16 cellular contexts compared by ENCODE assay signal in genomic region chr2:219420687-219421086, GRCh38. TPM values are rescaled to one million over a fixed set of nuclear protein-coding genes. Genes with fewer than 3 reads are reported as not detected.
A peak's percentile ranks its signal among the peaks of the same experiment; 100 is the strongest.
DNase-seq lines count a peak whose midpoint lies in the region; ATAC-seq, FAIRE-seq and TF ChIP-seq lines count a peak whose summit lies in the region.
"Had no signal": no experiment of that assay in that cellular context is flagged by ENCODE, and none has a peak within 500 bp of the region (broad histone marks: within the 10 kb centered on the region; RNA-seq: fewer than 3 reads in every experiment).

No MANE protein-coding gene starts in this region.

- intact Hi-C loops in colonic mucosa (cut with DNase I) (no loop called here), esophagus muscularis mucosa (cut with DNase I) (no loop called here), ovary (cut with DNase I) (no loop called here)

- H3K27ac ChIP-seq in colonic mucosa (no peak overlapping the region), esophagus muscularis mucosa (replicated peaks in 1 of 4) (peak overlapping the region; percentile 94 to 99 (median 96)), ovary (no peak overlapping the region), skeletal muscle tissue (ENCODE audit: low read depth, low read length) (peak overlapping the region; percentile 99)
- H3K27ac ChIP-seq: RWPE1 had no signal

- H3K4me1 ChIP-seq in colonic mucosa: no peaks in the 10 kb centered on the region
- H3K4me1 ChIP-seq in esophagus muscularis mucosa: peaks cover 13 to 64% (median 50%) of the 10 kb centered on the region in 4 donors
- peaks cover 5% of the 10 kb centered on the region for H3K4me1 ChIP-seq in ovary (ENCODE audit: insufficient read depth)
- peaks cover 36 to 79% (median 69%) of the 10 kb centered on the region in 3 donors for H3K4me1 ChIP-seq in skeletal muscle tissue (ENCODE audit: control insufficient read depth in 3 of 3, insufficient read depth in 3 of 3, low read length in 3 of 3)
- H3K4me1 ChIP-seq: Caco-2 had no signal

- no peaks in the 10 kb centered on the region for H3K9me3 ChIP-seq in colonic mucosa
- no peaks in the 10 kb centered on the region for H3K9me3 ChIP-seq in esophagus muscularis mucosa
- no peaks in the 10 kb centered on the region for H3K9me3 ChIP-seq in ovary
- H3K9me3 ChIP-seq in skeletal muscle tissue (ENCODE audit: control insufficient read depth in 3 of 3, low read length in 3 of 3): no peaks in the 10 kb centered on the region
- H3K9me3 ChIP-seq: Caco-2 had no signal

- H3K36me3 ChIP-seq in colonic mucosa (no peaks in the 10 kb centered on the region), esophagus muscularis mucosa (peaks cover 19 to 64% (median 61%) of the 10 kb centered on the region in 4 donors), ovary (no peaks in the 10 kb centered on the region), skeletal muscle tissue (ENCODE audit: control insufficient read depth in 3 of 3, insufficient read depth in 3 of 3, low read length in 3 of 3) (peaks cover 40 to 62% (median 55%) of the 10 kb centered on the region in 3 donors)

- FAIRE-seq in HTR-8/SVneo (lab: Jason Lieb, UNC): no peak

- TF ChIP-seq CTCF in colonic mucosa (IDR thresholded peaks at IDR 0.05) (no peak), esophagus muscularis mucosa (IDR thresholded peaks at IDR 0.05) (no peak), ovary (IDR thresholded peaks at IDR 0.05) (no peak)

- peak overlapping the region; percentile 24 for H3K4me3 ChIP-seq in colonic mucosa
- H3K4me3 ChIP-seq in esophagus muscularis mucosa: peak overlapping the region; percentile 71 to 80 (median 77)
- peak overlapping the region; percentile 43 for H3K4me3 ChIP-seq in ovary
- peak overlapping the region; percentile 81 to 93 (median 90) for H3K4me3 ChIP-seq in skeletal muscle tissue (ENCODE audit: low read length in 3 of 3)

- H3K27me3 ChIP-seq in colonic mucosa (peaks cover 15% of the 10 kb centered on the region), esophagus muscularis mucosa (peaks cover 0 to 20% (median 4%) of the 10 kb centered on the region in 4 donors), ovary (no peaks in the 10 kb centered on the region), skeletal muscle tissue (ENCODE audit: control insufficient read depth in 3 of 3, insufficient read depth in 3 of 3, low read length in 3 of 3) (peaks cover 0 to 8% (median 0%) of the 10 kb centered on the region in 3 donors)

- H3K9ac ChIP-seq in colonic mucosa (ENCODE audit: low read depth in 2 of 2, low read length in 2 of 2) (peak overlapping the region in 1 of 2 donors; percentile 16), skeletal muscle tissue (ENCODE audit: low read depth in 1 of 3, low read length in 3 of 3) (peak overlapping the region; percentile 66 to 99 (median 98))

- no peak for TF ChIP-seq POLR2A in esophagus muscularis mucosa (IDR thresholded peaks at IDR 0.05; ENCODE audit: low read depth)
- no peak for TF ChIP-seq POLR2A in ovary (IDR thresholded peaks at IDR 0.05)

- TF ChIP-seq EP300 in esophagus muscularis mucosa (IDR thresholded peaks at IDR 0.05): no peak
- TF ChIP-seq EP300 in ovary (IDR thresholded peaks at IDR 0.05): no peak

- DNase-seq in colonic mucosa: no peak
- no peak for DNase-seq in esophagus muscularis mucosa (ENCODE audit: extremely low spot score)
- DNase-seq in ovary: peak in 1 of 5 donors; percentile 16
- no peak for DNase-seq in GM19238 (ENCODE audit: insufficient read length, low spot score)
- DNase-seq in HTR-8/SVneo (ENCODE audit: insufficient read length, low spot score): no peak
- DNase-seq in NCI-H226: no peak
- DNase-seq: AML-193; Caco-2; H7; NCI-H1436 treated with DMSO at 0.1 percent for 48 hours; NCI-H2081 treated with DMSO at 0.1 percent for 48 hours; NCI-H524 treated with DMSO at 0.1 percent for 48 hours; NK-92 treated with Interleukin-12 subunit alpha and Interleukin-12 subunit beta, amount 100 ng/mL, for 24 hours had no signal

- WGBS in esophagus muscularis mucosa: 62% methylated on average over 8 of the region's 8 CpGs
- WGBS in ovary, 3 donors: 90 to 98% (median 93%) methylated on average over 8 of the region's 8 CpGs

- ATAC-seq in GM21786 (IDR thresholded peaks at IDR 0.05; ENCODE audit: unreplicated experiment): no peak

RNA-seq across cellular contexts. Expression of gene DES, which starts 2.5 kb away (rescaled TPM):
- total RNA-seq in colonic mucosa (100 to 1,000 TPM in 1 of 2 donors, 10 to 100 TPM in 1; 24.0 to 917 TPM), esophagus muscularis mucosa (over 10,000 TPM; 19,781 to 23,770 (median 22,752) TPM), ovary (1,000 to 10,000 TPM in 1 of 7 donors, 100 to 1,000 TPM in 4, 10 to 100 TPM in 2; 86.5 to 1,061 (median 184) TPM), skeletal muscle tissue (3,588 TPM)
- 100 to 1,000 TPM; 149 to 642 TPM for polyA plus RNA-seq in ovary
- total RNA-seq: Caco-2 had no signal

RNA-seq across cellular contexts. Expression of gene SPEG, which starts 14.0 kb away (rescaled TPM):
- total RNA-seq in colonic mucosa (10 to 100 TPM in 1 of 2 donors, 1 to 10 TPM in 1; 6.2 to 19.3 TPM), esophagus muscularis mucosa (100 to 1,000 TPM; 115 to 251 (median 180) TPM), ovary (10 to 100 TPM; 13.9 to 79.7 (median 29.6) TPM), skeletal muscle tissue (95.5 TPM)
- 10 to 100 TPM in 1 of 2 donors, 1 to 10 TPM in 1; 9.9 to 31.4 TPM for polyA plus RNA-seq in ovary

RNA-seq across cellular contexts. Expression of gene DNPEP, which starts 33.0 kb away (rescaled TPM):
- total RNA-seq in colonic mucosa: 10 to 100 TPM; 96.1 to 96.7 TPM
- total RNA-seq in esophagus muscularis mucosa: 100 to 1,000 TPM in 1 of 4 donors, 10 to 100 TPM in 3; 44.9 to 102 (median 61.6) TPM
- total RNA-seq in ovary: 10 to 100 TPM; 34.7 to 72.9 (median 66.4) TPM
- 10 to 100 TPM; 23.4 to 54.2 TPM for polyA plus RNA-seq in ovary
- 25.1 TPM for total RNA-seq in skeletal muscle tissue

Comparison
In these comparisons a context has a peak if more than half of its experiments do, and no peak if none do; other contexts are left out.
1. H3K27ac ChIP-seq: peak in esophagus muscularis mucosa (4 of 4) and skeletal muscle tissue (single experiment); none in colonic mucosa (single experiment) and ovary (0 of 2).
2. H3K4me3 ChIP-seq: peak in every context shown above with its lines; median percentile 90 in skeletal muscle tissue; 77 in esophagus muscularis mucosa; 43 in ovary; 24 in colonic mucosa.